1 cellular context compared by ENCODE assay signal in genomic region chr15:81322708-81323253, GRCh38.
TF ChIP-seq lines count a peak whose summit lies in the region.

No MANE protein-coding gene starts in this region.

TF ChIP-seq in GM23338, 12 proteins besides CTCF, POLR2A, EP300 and RAD21 (continued from another document):
- TF ChIP-seq REST (IDR thresholded peaks at IDR 0.05; ENCODE audit: unreplicated experiment) = no peak
- no peak for TF ChIP-seq EZH2phosphoT487 (IDR thresholded peaks at IDR 0.05; ENCODE audit: unreplicated experiment)
- no peak for TF ChIP-seq ETS1 (IDR thresholded peaks at IDR 0.05)
- TF ChIP-seq NANOG (IDR thresholded peaks at IDR 0.05; ENCODE audit: borderline replicate concordance) = no peak
- TF ChIP-seq CREB1 (CRISPR knock-in tag; IDR thresholded peaks at IDR 0.05; ENCODE audit: low read depth) = no peak
